ENCODE assay signal across 1 cellular context in genomic region chr21:39318091-39318959, GRCh38.
A peak's percentile ranks its signal among the peaks of the same experiment; 100 is the strongest.
TF ChIP-seq lines count a peak whose summit lies in the region.

No MANE protein-coding gene starts in this region.

TF ChIP-seq in K562, 482 proteins besides CTCF, POLR2A, EP300 and RAD21:
- peak; percentile 91 for TF ChIP-seq ZNF24 (IDR thresholded peaks at IDR 0.05)
- TF ChIP-seq, protein P1, sequence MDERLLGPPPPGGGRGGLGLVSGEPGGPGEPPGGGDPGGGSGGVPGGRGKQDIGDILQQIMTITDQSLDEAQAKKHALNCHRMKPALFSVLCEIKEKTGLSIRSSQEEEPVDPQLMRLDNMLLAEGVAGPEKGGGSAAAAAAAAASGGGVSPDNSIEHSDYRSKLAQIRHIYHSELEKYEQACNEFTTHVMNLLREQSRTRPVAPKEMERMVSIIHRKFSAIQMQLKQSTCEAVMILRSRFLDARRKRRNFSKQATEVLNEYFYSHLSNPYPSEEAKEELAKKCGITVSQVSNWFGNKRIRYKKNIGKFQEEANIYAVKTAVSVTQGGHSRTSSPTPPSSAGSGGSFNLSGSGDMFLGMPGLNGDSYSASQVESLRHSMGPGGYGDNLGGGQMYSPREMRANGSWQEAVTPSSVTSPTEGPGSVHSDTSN (CRISPR knock-in tag; IDR thresholded peaks at IDR 0.05; ENCODE audit: low read depth), result no peak
- TF ChIP-seq, protein P1 (tag; conservative IDR thresholded peaks at IDR 0.05; ENCODE audit: low read depth), result 0 out of 2 replicates have a peak, but pooled peaks have one; percentile 17
- TF ChIP-seq, protein P2, sequence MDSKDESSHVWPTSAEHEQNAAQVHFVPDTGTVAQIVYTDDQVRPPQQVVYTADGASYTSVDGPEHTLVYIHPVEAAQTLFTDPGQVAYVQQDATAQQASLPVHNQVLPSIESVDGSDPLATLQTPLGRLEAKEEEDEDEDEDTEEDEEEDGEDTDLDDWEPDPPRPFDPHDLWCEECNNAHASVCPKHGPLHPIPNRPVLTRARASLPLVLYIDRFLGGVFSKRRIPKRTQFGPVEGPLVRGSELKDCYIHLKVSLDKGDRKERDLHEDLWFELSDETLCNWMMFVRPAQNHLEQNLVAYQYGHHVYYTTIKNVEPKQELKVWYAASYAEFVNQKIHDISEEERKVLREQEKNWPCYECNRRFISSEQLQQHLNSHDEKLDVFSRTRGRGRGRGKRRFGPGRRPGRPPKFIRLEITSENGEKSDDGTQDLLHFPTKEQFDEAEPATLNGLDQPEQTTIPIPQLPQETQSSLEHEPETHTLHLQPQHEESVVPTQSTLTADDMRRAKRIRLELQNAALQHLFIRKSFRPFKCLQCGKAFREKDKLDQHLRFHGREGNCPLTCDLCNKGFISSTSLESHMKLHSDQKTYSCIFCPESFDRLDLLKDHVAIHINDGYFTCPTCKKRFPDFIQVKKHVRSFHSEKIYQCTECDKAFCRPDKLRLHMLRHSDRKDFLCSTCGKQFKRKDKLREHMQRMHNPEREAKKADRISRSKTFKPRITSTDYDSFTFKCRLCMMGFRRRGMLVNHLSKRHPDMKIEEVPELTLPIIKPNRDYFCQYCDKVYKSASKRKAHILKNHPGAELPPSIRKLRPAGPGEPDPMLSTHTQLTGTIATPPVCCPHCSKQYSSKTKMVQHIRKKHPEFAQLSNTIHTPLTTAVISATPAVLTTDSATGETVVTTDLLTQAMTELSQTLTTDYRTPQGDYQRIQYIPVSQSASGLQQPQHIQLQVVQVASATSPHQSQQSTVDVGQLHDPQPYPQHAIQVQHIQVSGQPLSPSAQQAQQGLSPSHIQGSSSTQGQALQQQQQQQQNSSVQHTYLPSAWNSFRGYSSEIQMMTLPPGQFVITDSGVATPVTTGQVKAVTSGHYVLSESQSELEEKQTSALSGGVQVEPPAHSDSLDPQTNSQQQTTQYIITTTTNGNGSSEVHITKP (IDR thresholded peaks at IDR 0.05; ENCODE audit: partially characterized antibody), result peak; percentile 12
- no peak for TF ChIP-seq CCAR2 (IDR thresholded peaks at IDR 0.05; ENCODE audit: low read depth, low read length)
- 0 out of 4 replicates have a peak, but pooled peaks of 1 of the 2 experiments have one; percentile 44 for TF ChIP-seq MLLT1 (IDR thresholded peaks at IDR 0.05)
- no peak for TF ChIP-seq ZNF384 (IDR thresholded peaks at IDR 0.05; ENCODE audit: low read depth, low read length)
- 0 out of 2 replicates have a peak, but pooled peaks have one; percentile 17 for TF ChIP-seq TAF7 (tag; IDR thresholded peaks at IDR 0.05)
- TF ChIP-seq CBFA2T2 (conservative IDR thresholded peaks at IDR 0.05), result no peak
- TF ChIP-seq BMI1 (IDR thresholded peaks at IDR 0.05; ENCODE audit: low read length), result no peak
- peak; percentile 16 for TF ChIP-seq MEIS2 (IDR thresholded peaks at IDR 0.05; ENCODE audit: partially characterized antibody)
- TF ChIP-seq HSF4 (CRISPR knock-in tag; IDR thresholded peaks at IDR 0.05; ENCODE audit: borderline replicate concordance), result 0 out of 2 replicates have a peak, but pooled peaks have one; percentile 19
- TF ChIP-seq STAT6 (CRISPR knock-in tag; IDR thresholded peaks at IDR 0.05), result no peak
- TF ChIP-seq ZBTB33 (CRISPR knock-in tag; IDR thresholded peaks at IDR 0.05), result peak; percentile 57
- TF ChIP-seq ILK (tag; IDR thresholded peaks at IDR 0.05; ENCODE audit: borderline replicate concordance, low read depth), result 0 out of 2 replicates have a peak, but pooled peaks have one; percentile 45
- no peak for TF ChIP-seq ZNF311 (CRISPR knock-in tag; IDR thresholded peaks at IDR 0.05)
- 0 out of 4 replicates have a peak, but pooled peaks of 1 of the 2 experiments have one; percentile 1 for TF ChIP-seq MAZ (CRISPR knock-in tag; conservative IDR thresholded peaks at IDR 0.05 in 1 of 2, IDR thresholded peaks at IDR 0.05 in 1 of 2)
